9 cellular contexts compared by ENCODE assay signal in the genomic region with DNA sequence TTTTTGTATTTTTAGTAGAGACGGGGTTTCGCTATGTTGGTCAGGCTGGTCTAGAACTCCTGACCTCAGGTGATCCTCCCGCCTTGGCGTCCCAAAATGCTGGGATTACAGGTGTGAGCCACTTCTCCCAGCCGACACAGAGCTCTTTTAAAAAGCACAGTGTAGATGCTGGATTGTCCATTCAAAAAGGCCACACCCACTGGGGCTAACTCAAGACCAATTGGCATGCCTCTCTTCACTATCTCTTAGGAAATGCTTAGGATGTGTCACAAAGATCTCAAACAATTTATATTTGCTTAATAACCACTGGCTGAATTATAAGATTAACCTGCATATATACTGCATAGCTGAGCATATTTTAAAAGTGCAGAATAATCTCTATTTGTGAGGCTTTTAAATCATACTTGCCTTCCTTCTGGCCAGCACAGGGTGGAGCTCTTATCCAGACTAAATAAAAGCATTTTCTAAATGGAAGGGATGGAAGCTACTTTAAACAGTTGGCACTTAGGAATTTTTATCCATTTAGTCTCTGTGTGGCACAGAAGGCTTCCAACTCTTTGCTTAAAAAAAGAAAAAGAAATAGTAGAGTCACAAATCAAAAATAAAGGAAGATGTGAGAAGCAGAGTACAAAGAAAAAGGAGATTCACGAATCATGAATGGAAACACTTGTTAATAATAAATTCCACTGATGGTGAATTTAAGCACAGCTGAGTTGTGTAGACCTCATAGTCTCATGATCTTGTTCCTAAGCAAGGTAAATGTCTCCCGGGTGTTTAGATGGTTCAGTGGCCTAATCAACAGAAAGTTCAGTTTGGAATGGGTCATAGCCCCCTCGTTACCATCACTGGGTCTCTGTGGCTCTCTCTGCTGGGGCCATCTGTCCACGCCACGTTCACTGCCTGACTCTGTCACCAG. TPM values are rescaled to one million over a fixed set of nuclear protein-coding genes. Genes with fewer than 3 reads are reported as not detected.
DNase-seq lines count a peak whose midpoint lies in the region; ATAC-seq and TF ChIP-seq lines count a peak whose summit lies in the region.
"Had no signal": no experiment of that assay in that cellular context is flagged by ENCODE, and none has a peak within 500 bp of the region (broad histone marks: within the 10 kb centered on the region; RNA-seq: fewer than 3 reads in every experiment).

No MANE protein-coding gene starts in this region.

- ATAC-seq in HG03378 (IDR thresholded peaks at IDR 0.05; ENCODE audit: unreplicated experiment), result no peak

- 45% methylated on average over 10 of the region's 10 CpGs for WGBS in suprapubic skin
- WGBS in tibial nerve, 2 donors, result 34 to 50% methylated on average over 10 of the region's 10 CpGs

- in situ Hi-C loops in ACHN (cut with HindIII; ENCODE audit: low pct_ligation_motif_present, low pct_unique_long_range_greater_than_20kb, low sequenced_read_pairs), result no loop called here

- H3K27ac ChIP-seq in suprapubic skin (no peak overlapping the region), tibial nerve (no peak overlapping the region)

- H3K9me3 ChIP-seq in suprapubic skin (no peaks in the 10 kb centered on the region), tibial nerve (no peaks in the 10 kb centered on the region)

- TF ChIP-seq CTCF in fibroblast of villous mesenchyme (IDR thresholded peaks at IDR 0.05; ENCODE audit: insufficient read depth, low read depth, low read length) (peak; percentile 32), suprapubic skin (IDR thresholded peaks at IDR 0.05) (no peak), tibial nerve (IDR thresholded peaks at IDR 0.05) (no peak)

- TF ChIP-seq POLR2A in suprapubic skin (IDR thresholded peaks at IDR 0.05), result no peak
- no peak for TF ChIP-seq POLR2A in tibial nerve (IDR thresholded peaks at IDR 0.05)

- TF ChIP-seq EP300 in suprapubic skin (IDR thresholded peaks at IDR 0.05), result no peak
- no peak for TF ChIP-seq EP300 in tibial nerve (IDR thresholded peaks at IDR 0.05)

- peaks cover under 1% of the 10 kb centered on the region for H3K27me3 ChIP-seq in suprapubic skin
- no peaks in the 10 kb centered on the region for H3K27me3 ChIP-seq in tibial nerve

- H3K4me1 ChIP-seq in suprapubic skin (no peaks in the 10 kb centered on the region), tibial nerve (no peaks in the 10 kb centered on the region)

- H3K4me3 ChIP-seq in fibroblast of villous mesenchyme (ENCODE audit: low read depth, low read length) (no peak overlapping the region), suprapubic skin (no peak overlapping the region), tibial nerve (no peak overlapping the region)

- peak; percentile 44 for DNase-seq in ACHN
- peak; percentile 54 for DNase-seq in ELR (ENCODE audit: low read depth)
- peak; percentile 70 for DNase-seq in OCI-M1 (lab: John Stamatoyannopoulos, UW)
- peak; percentile 30 for DNase-seq in fibroblast of villous mesenchyme (ENCODE audit: low read depth)
- DNase-seq in suprapubic skin (ENCODE audit: low spot score in 2 of 2), result no peak
- no peak for DNase-seq in tibial nerve (ENCODE audit: low spot score in 2 of 2)
- no peak for DNase-seq in stimulated activated CD4-positive, alpha-beta T cell treated with anti-CD3 and anti-CD28 coated beads, Interleukin-2, amount 100 ng/mL, for 24 hours

- H3K36me3 ChIP-seq in suprapubic skin (no peaks in the 10 kb centered on the region), tibial nerve (no peaks in the 10 kb centered on the region)

RNA-seq across cellular contexts. Expression of gene CRYGD, which starts 22.4 kb away (rescaled TPM):
- not detected in 2 replicates for total RNA-seq in fibroblast of villous mesenchyme
- not detected for total RNA-seq in suprapubic skin
- total RNA-seq in tibial nerve, result not detected
- total RNA-seq: T-helper 2 cell treated with Interferon-gamma antibody and Interleukin-4, amounts not matched to agents 100 ng/mL and 5 ng/mL, for 36 hours had no signal

RNA-seq across cellular contexts. Expression of gene CRYGC, which starts 27.7 kb away (rescaled TPM):
- total RNA-seq in fibroblast of villous mesenchyme (not detected in 2 replicates), suprapubic skin (not detected), tibial nerve (not detected)
- total RNA-seq: T-helper 2 cell treated with Interferon-gamma antibody and Interleukin-4, amounts not matched to agents 100 ng/mL and 5 ng/mL, for 36 hours had no signal

RNA-seq across cellular contexts. Expression of gene CRYGB, which starts 44.0 kb away (rescaled TPM):
- total RNA-seq in fibroblast of villous mesenchyme (not detected in 2 replicates), suprapubic skin (not detected), tibial nerve (not detected)
- total RNA-seq: T-helper 2 cell treated with Interferon-gamma antibody and Interleukin-4, amounts not matched to agents 100 ng/mL and 5 ng/mL, for 36 hours had no signal

Comparison
In these comparisons a context has a peak if more than half of its experiments do, and no peak if none do; other contexts are left out.
1. DNase-seq: peak in ACHN (single experiment), ELR (single experiment), OCI-M1 (single experiment) and fibroblast of villous mesenchyme (single experiment); none in suprapubic skin (0 of 2), tibial nerve (0 of 2) and stimulated activated CD4-positive, alpha-beta T cell treated with anti-CD3 and anti-CD28 coated beads, Interleukin-2, amount 100 ng/mL, for 24 hours (0 of 2).